In genomic region chr20:8755340-8756118, GRCh38 we compare ENCODE assay signal across 19 cellular contexts.
A peak's percentile ranks its signal among the peaks of the same experiment; 100 is the strongest.
DNase-seq lines count a peak whose midpoint lies in the region; ATAC-seq, FAIRE-seq and TF ChIP-seq lines count a peak whose summit lies in the region.
"Had no signal": no experiment of that assay in that cellular context is flagged by ENCODE, and none has a peak within 500 bp of the region (broad histone marks: within the 10 kb centered on the region; RNA-seq: fewer than 3 reads in every experiment).

No MANE protein-coding gene starts in this region.

- no peaks in the 10 kb centered on the region for H3K9me2 ChIP-seq in GM23338 (ENCODE audit: insufficient read depth)

- H3K36me3 Mint-ChIP-seq in GM23338 (ENCODE audit: low read depth) = no peaks in the 10 kb centered on the region
- H3K36me3 Mint-ChIP-seq: CD4-positive, alpha-beta memory T cell had no signal

- no peak overlapping the region for H3K9ac ChIP-seq in HepG2 (ENCODE audit: insufficient read depth, low read depth, low read length)

- H3K36me3 ChIP-seq in GM23338 (ENCODE audit: insufficient read depth) = no peaks in the 10 kb centered on the region
- peaks cover 14 to 21% of the 10 kb centered on the region in 2 experiments; a peak in 4 of 5 replicates for H3K36me3 ChIP-seq in HepG2 (replicated peaks in 1 of 2; ENCODE audit: control insufficient read depth in 1 of 2, insufficient read depth in 2 of 2, low read length in 2 of 2)
- H3K36me3 ChIP-seq: HAP-1 had no signal

- no peak overlapping the region for H2AFZ ChIP-seq in GM23338
- no peak overlapping the region for H2AFZ ChIP-seq in HepG2 (ENCODE audit: low read length)

- TF ChIP-seq CTCF in GM23338 (conservative IDR thresholded peaks at IDR 0.05; ENCODE audit: low read depth in 2 of 2) (no peak), HepG2 (CRISPR knock-in tag; IDR thresholded peaks at IDR 0.05) (no peak)

- ATAC-seq in GM23338 (no peak), HepG2 (no peak)

- no peaks in the 10 kb centered on the region for H4K20me1 ChIP-seq in GM23338 (replicated peaks; ENCODE audit: insufficient read depth)
- no peaks in the 10 kb centered on the region for H4K20me1 ChIP-seq in HepG2 (ENCODE audit: insufficient read depth, low read length)

- H3K4me3 ChIP-seq in GM23338 = no peak overlapping the region
- H3K4me3 ChIP-seq in HepG2 (replicated peaks in 1 of 3; ENCODE audit: insufficient read depth in 1 of 3, low read depth in 2 of 3, low read length in 3 of 3) = no peak overlapping the region
- H3K4me3 ChIP-seq: HAP-1, K562 had no signal

- in situ Hi-C loops in HepG2 (cut with HindIII; ENCODE audit: extremely low pct_ligation_motif_present, low pct_unique_long_range_greater_than_20kb) = loop anchor here (5.0 kb wide), 1 partner anchor 607 kb away; no protein-coding TSS in a partner anchor

- H3K4me3 Mint-ChIP-seq in GM23338 = no peak overlapping the region
- H3K4me3 Mint-ChIP-seq: CD4-positive, alpha-beta memory T cell had no signal

- no peaks in the 10 kb centered on the region for H3F3A ChIP-seq in GM23338 (replicated peaks; ENCODE audit: low read depth)

- H3K4me1 Mint-ChIP-seq in GM23338 = no peaks in the 10 kb centered on the region

- H3K27ac ChIP-seq in GM23338 (ENCODE audit: low read depth) = no peak overlapping the region
- no peak overlapping the region for H3K27ac ChIP-seq in HepG2 (ENCODE audit: extremely low read length, insufficient read depth, low read length)
- H3K27ac ChIP-seq: HL-60 had no signal

- intact Hi-C loops in HepG2 (cut with micrococcal nuclease; ENCODE audit: unreplicated experiment) = no loop called here

- no peak for TF ChIP-seq RAD21 in HepG2 (CRISPR knock-in tag; IDR thresholded peaks at IDR 0.05)

- H3K9me3 Mint-ChIP-seq in GM23338 = no peaks in the 10 kb centered on the region
- H3K9me3 Mint-ChIP-seq: CD4-positive, alpha-beta memory T cell had no signal

- H3K27ac Mint-ChIP-seq in GM23338 = 0 out of 2 replicates have a peak overlapping the region, but pooled peaks have one; percentile 38
- H3K27ac Mint-ChIP-seq: CD4-positive, alpha-beta memory T cell had no signal

- H3K4me2 ChIP-seq in GM23338 (no peak overlapping the region), HepG2 (ENCODE audit: low read depth, low read length) (no peak overlapping the region)

- H3K27me3 ChIP-seq in GM23338 (ENCODE audit: insufficient read depth) (no peaks in the 10 kb centered on the region), HepG2 (ENCODE audit: control insufficient read depth in 1 of 2, insufficient read depth in 2 of 2, low read length in 2 of 2) (no peaks in the 10 kb centered on the region)
- H3K27me3 ChIP-seq: BE2C had no signal

- DNase-seq in COLO668 (lab: John Stamatoyannopoulos, UW; ENCODE audit: unreplicated experiment) (peak; percentile 28), GM23338 (ENCODE audit: low spot score) (no peak), NCI-H748 (lab: John Stamatoyannopoulos, UW; ENCODE audit: unreplicated experiment) (peak; percentile 87), HepG2 (ENCODE audit: low spot score) (no peak), HuH-7 (ENCODE audit: low spot score) (no peak), T-helper 2 cell (no peak), KG1 (lab: John Stamatoyannopoulos, UW) (no peak)
- DNase-seq: CD4-positive, alpha-beta memory T cell; DND-41; MV-4-11; NCI-H1436 treated with DMSO at 0.1 percent for 48 hours; NCI-H524; T-helper 9 cell had no signal

- no peak for FAIRE-seq in HepG2 (lab: Jason Lieb, UNC)
- FAIRE-seq: D721Med, G401.6, K562 had no signal

- BruUV-seq in HepG2 (replicated peaks; lab: Mats Ljungman, UMichigan) = no TSS peak

- no peak for TF ChIP-seq POLR2A in HepG2 (IDR thresholded peaks at IDR 0.05; ENCODE audit: insufficient read depth in 1 of 2, low read depth in 2 of 2, low read length in 2 of 2)

- peaks cover 2% of the 10 kb centered on the region for H3K27me3 Mint-ChIP-seq in GM23338 (ENCODE audit: insufficient read depth, low read depth, poor library complexity)
- H3K27me3 Mint-ChIP-seq: CD4-positive, alpha-beta memory T cell had no signal

- H3K9me3 ChIP-seq in HepG2 (ENCODE audit: low read length) = no peaks in the 10 kb centered on the region
- H3K9me3 ChIP-seq: BE2C, HAP-1 had no signal

- H3K79me2 ChIP-seq in GM23338 (replicated peaks; ENCODE audit: insufficient read depth) = no peaks in the 10 kb centered on the region
- no peaks in the 10 kb centered on the region for H3K79me2 ChIP-seq in HepG2 (ENCODE audit: insufficient read depth, low read length)

- 69% methylated on average over 3 of the region's 3 CpGs for WGBS in HepG2 (ENCODE audit: low lambda C conversion rate)

- CTCF ChIA-PET in HepG2 (lab: Yijun Ruan, JAX; ENCODE audit: low intra/inter-chr PET ratio, low total read pairs) = no interaction called here

- no peak for TF ChIP-seq EP300 in HepG2 (IDR thresholded peaks at IDR 0.05; ENCODE audit: low read depth in 2 of 2, low read length in 2 of 2)
- no peak for TF ChIP-seq EP300 in HepG2 (CRISPR knock-in tag; IDR thresholded peaks at IDR 0.05; ENCODE audit: borderline replicate concordance)

- H3K4me1 ChIP-seq in GM23338 (ENCODE audit: insufficient read depth) (no peaks in the 10 kb centered on the region), HepG2 (ENCODE audit: insufficient read depth, low read length) (peaks cover 6% of the 10 kb centered on the region; the same call in 1 of the 2 replicates)
- H3K4me1 ChIP-seq: HAP-1 had no signal

- POLR2A ChIA-PET in HepG2 (lab: Yijun Ruan, JAX) = no interaction called here

TF ChIP-seq in GM23338, 12 proteins besides CTCF, POLR2A, EP300 and RAD21 (continues in another document):
- TF ChIP-seq JUNB (IDR thresholded peaks at IDR 0.05; ENCODE audit: unreplicated experiment) (no peak), ETS1 (IDR thresholded peaks at IDR 0.05) (no peak), ZNF331 (CRISPR knock-in tag; IDR thresholded peaks at IDR 0.05; ENCODE audit: low read depth) (no peak), NANOG (IDR thresholded peaks at IDR 0.05; ENCODE audit: borderline replicate concordance) (no peak)

TF ChIP-seq in HepG2, 621 proteins besides CTCF, POLR2A, EP300 and RAD21 (continues in another document):
- TF ChIP-seq ZHX2 (IDR thresholded peaks at IDR 0.05; ENCODE audit: low read depth) = no peak
- no peak for TF ChIP-seq ZHX2 (CRISPR knock-in tag; IDR thresholded peaks at IDR 0.05; ENCODE audit: borderline replicate concordance)
- TF ChIP-seq ZNF256 (CRISPR knock-in tag; conservative IDR thresholded peaks at IDR 0.05) = no peak
- TF ChIP-seq IRF2 (CRISPR knock-in tag; IDR thresholded peaks at IDR 0.05) = no peak
- TF ChIP-seq RFX5 (IDR thresholded peaks at IDR 0.05; ENCODE audit: low read depth, low read length) = peak; percentile 68
- no peak for TF ChIP-seq PATZ1 (CRISPR knock-in tag; IDR thresholded peaks at IDR 0.05)
- no peak for TF ChIP-seq TEAD3 (CRISPR knock-in tag; optimal IDR thresholded peaks at IDR 0.05; ENCODE audit: borderline replicate concordance)
- no peak for TF ChIP-seq MEIS1 (CRISPR knock-in tag; IDR thresholded peaks at IDR 0.05; ENCODE audit: borderline replicate concordance)
- no peak for TF ChIP-seq TSC22D2 (CRISPR knock-in tag; IDR thresholded peaks at IDR 0.05; ENCODE audit: borderline replicate concordance)

Comparison
In these comparisons a context has a peak if more than half of its experiments do, and no peak if none do; other contexts are left out.
1. DNase-seq: peak in COLO668 (single experiment) and NCI-H748 (single experiment); none in GM23338 (single experiment), HepG2 (single experiment), HuH-7 (single experiment), T-helper 2 cell (0 of 5) and KG1 (single experiment).